ENCODE assay signal across 1 cellular context in genomic region chr2:100119235-100119634, GRCh38.
TF ChIP-seq lines count a peak whose summit lies in the region.

No MANE protein-coding gene starts in this region.

TF ChIP-seq in H1, 55 proteins besides CTCF, POLR2A, EP300 and RAD21 (continued from another document):
- peak; percentile 39 for TF ChIP-seq CHD7 (IDR thresholded peaks at IDR 0.05; ENCODE audit: insufficient replicate concordance, low read length)
- TF ChIP-seq SAP30 (IDR thresholded peaks at IDR 0.05; ENCODE audit: insufficient read depth, insufficient replicate concordance, low read length), result no peak
- peak; percentile 33; the same call in 1 of the 2 replicates for TF ChIP-seq TEAD4 (IDR thresholded peaks at IDR 0.05; ENCODE audit: low read depth, low read length)
- no peak for TF ChIP-seq RFX5 (IDR thresholded peaks at IDR 0.05; ENCODE audit: borderline replicate concordance, low read depth, low read length)
- 0 out of 2 replicates have a peak, but pooled peaks have one; percentile 7 for TF ChIP-seq MAFK (IDR thresholded peaks at IDR 0.05; ENCODE audit: low read depth, low read length)
- TF ChIP-seq USF2 (IDR thresholded peaks at IDR 0.05; ENCODE audit: low read length), result no peak
- peak in 1 of 2 experiments; percentile 32; a peak in 1 of 4 replicates for TF ChIP-seq HDAC2 (IDR thresholded peaks at IDR 0.05; ENCODE audit: borderline replicate concordance in 1 of 2, low read depth in 2 of 2, low read length in 2 of 2)
- peak; percentile 21 for TF ChIP-seq EZH2 (IDR thresholded peaks at IDR 0.05; ENCODE audit: low read depth, low read length, severe bottlenecking)
- TF ChIP-seq TCF12 (IDR thresholded peaks at IDR 0.05; ENCODE audit: low read depth, low read length), result 0 out of 2 replicates have a peak, but pooled peaks have one; percentile 54
- peak; percentile 98 for TF ChIP-seq RXRA (IDR thresholded peaks at IDR 0.05; ENCODE audit: insufficient read depth, low read depth, low read length)
